12 cellular contexts compared by ENCODE assay signal in the genomic region with DNA sequence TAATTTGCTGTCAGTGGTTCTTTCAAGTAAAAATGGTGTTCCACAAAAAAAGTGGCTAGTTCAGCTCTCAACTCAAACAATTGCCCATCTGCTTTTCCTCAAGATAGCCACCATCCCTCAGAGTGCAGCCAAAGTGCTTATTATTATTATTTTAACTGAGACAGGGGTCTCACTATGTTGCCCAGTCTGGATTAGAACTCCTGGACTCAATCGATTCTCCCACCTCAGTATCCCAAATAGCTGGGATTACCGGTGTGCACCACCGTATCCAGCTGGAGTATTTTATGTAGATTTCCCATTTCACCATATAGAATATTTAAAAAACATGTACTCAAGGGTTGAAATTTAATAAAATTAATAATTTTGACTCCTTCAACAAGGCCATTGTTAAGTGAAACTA.
"Had no signal": no experiment of that assay in that cellular context is flagged by ENCODE, and none has a peak within 500 bp of the region (broad histone marks: within the 10 kb centered on the region; RNA-seq: fewer than 3 reads in every experiment).

No MANE protein-coding gene starts in this region.

- H3K9me3 Mint-ChIP-seq: dendritic cell treated with granulocyte-macrophage colony-stimulating factor and Interleukin-4, amounts not matched to agents 40 ng/mL and 50 ng/mL, for 4 days had no signal

- H3K27me3 Mint-ChIP-seq: dendritic cell treated with granulocyte-macrophage colony-stimulating factor and Interleukin-4, amounts not matched to agents 40 ng/mL and 50 ng/mL, for 4 days had no signal

- DNase-seq: left ventricle myocardium superior; mesendoderm; naive B cell; sigmoid colon; stimulated activated CD4-positive, alpha-beta T cell treated with anti-CD3 and anti-CD28 coated beads, Interleukin-2, amount 100 ng/mL, for 24 hours; stimulated activated CD4-positive, alpha-beta T cell treated with anti-CD3 and anti-CD28 coated beads, Interleukin-4, amount 100 ng/mL, for 4 hours; stimulated activated naive CD4-positive, alpha-beta T cell had no signal

- H3K27ac Mint-ChIP-seq: dendritic cell treated with granulocyte-macrophage colony-stimulating factor and Interleukin-4, amounts not matched to agents 40 ng/mL and 50 ng/mL, for 4 days; naive B cell; nephron had no signal

- H3K36me3 Mint-ChIP-seq: naive B cell had no signal

- FAIRE-seq: urothelium cell line had no signal

- H3K36me3 ChIP-seq: sigmoid colon had no signal

- H3K9me3 ChIP-seq: sigmoid colon had no signal

- ATAC-seq: left ventricle myocardium superior had no signal

- H3K27me3 ChIP-seq: foreskin keratinocyte, sigmoid colon had no signal

- H3K27ac ChIP-seq: sigmoid colon, skin epidermis had no signal

- H3K4me3 Mint-ChIP-seq: dendritic cell treated with granulocyte-macrophage colony-stimulating factor and Interleukin-4, amounts not matched to agents 40 ng/mL and 50 ng/mL, for 4 days; nephron had no signal

- H3K4me1 Mint-ChIP-seq: naive B cell had no signal

- H3K4me1 ChIP-seq: sigmoid colon had no signal

- H3K4me3 ChIP-seq: sigmoid colon, skin epidermis had no signal
